ENCODE assay signal across 16 cellular contexts in genomic region chr3:16942955-16943354, GRCh38. TPM values are rescaled to one million over a fixed set of nuclear protein-coding genes. Genes with fewer than 3 reads are reported as not detected.
A peak's percentile ranks its signal among the peaks of the same experiment; 100 is the strongest.
DNase-seq lines count a peak whose midpoint lies in the region; ATAC-seq and TF ChIP-seq lines count a peak whose summit lies in the region.
"Had no signal": no experiment of that assay in that cellular context is flagged by ENCODE, and none has a peak within 500 bp of the region (broad histone marks: within the 10 kb centered on the region; RNA-seq: fewer than 3 reads in every experiment).

No MANE protein-coding gene starts in this region.

- H3K4me3 ChIP-seq in cardiac muscle cell: no peak overlapping the region
- H3K4me3 ChIP-seq in heart left ventricle: no peak overlapping the region
- H3K4me3 ChIP-seq in Loucy (ENCODE audit: low read length, poor library complexity, severe bottlenecking): no peak overlapping the region
- H3K4me3 ChIP-seq in vagina: no peak overlapping the region
- H3K4me3 ChIP-seq: GM23338 had no signal

- TF ChIP-seq POLR2A in heart left ventricle (IDR thresholded peaks at IDR 0.05): no peak
- no peak for TF ChIP-seq POLR2A in vagina (IDR thresholded peaks at IDR 0.05)

- TF ChIP-seq CTCF in cardiac muscle cell (IDR thresholded peaks at IDR 0.05; ENCODE audit: low read depth, low read length) (no peak), heart left ventricle (IDR thresholded peaks at IDR 0.05) (no peak), Loucy (conservative IDR thresholded peaks at IDR 0.05; ENCODE audit: low read length) (no peak), glutamatergic neuron (IDR thresholded peaks at IDR 0.05; ENCODE audit: partially characterized antibody, unreplicated experiment) (no peak), vagina (IDR thresholded peaks at IDR 0.05) (no peak)

- no peak overlapping the region for H2AFZ ChIP-seq in Loucy (ENCODE audit: low read length)
- H2AFZ ChIP-seq: GM23338 had no signal

- H3K27ac Mint-ChIP-seq in immature natural killer cell: peak overlapping the region in 5 of 6 donors; percentile 21 to 75 (median 25)
- H3K27ac Mint-ChIP-seq in stimulated activated effector memory CD8-positive, alpha-beta T cell treated with anti-CD3 and anti-CD28 coated beads, Interleukin-12 subunit alpha, Interleukin-12 subunit beta, amount 100 ng/mL, for 72 hours: peak overlapping the region; percentile 50
- H3K27ac Mint-ChIP-seq in glutamatergic neuron (ENCODE audit: unreplicated experiment): no peak overlapping the region
- H3K27ac Mint-ChIP-seq: GM23338 had no signal

- H3K36me3 Mint-ChIP-seq in immature natural killer cell: no peaks in the 10 kb centered on the region
- no peaks in the 10 kb centered on the region for H3K36me3 Mint-ChIP-seq in stimulated activated effector memory CD8-positive, alpha-beta T cell treated with anti-CD3 and anti-CD28 coated beads, Interleukin-12 subunit alpha, Interleukin-12 subunit beta, amount 100 ng/mL, for 72 hours
- H3K36me3 Mint-ChIP-seq in glutamatergic neuron (ENCODE audit: unreplicated experiment): no peaks in the 10 kb centered on the region

- H3K9me3 ChIP-seq in cardiac muscle cell (ENCODE audit: low read depth) (no peaks in the 10 kb centered on the region), heart left ventricle (no peaks in the 10 kb centered on the region), Loucy (ENCODE audit: insufficient read depth, low read depth, low read length) (no peaks in the 10 kb centered on the region), vagina (no peaks in the 10 kb centered on the region)

- no peak for ATAC-seq in heart left ventricle
- ATAC-seq in stimulated activated effector memory CD8-positive, alpha-beta T cell treated with anti-CD3 and anti-CD28 coated beads, Interleukin-12 subunit alpha, Interleukin-12 subunit beta, amount 100 ng/mL, for 72 hours: no peak
- ATAC-seq: GM23338, PC-3 had no signal

- 29 to 44% (median 32%) methylated on average over 1 of the region's 1 CpG for WGBS in heart left ventricle, 4 donors

- H3K9me3 Mint-ChIP-seq in immature natural killer cell (no peaks in the 10 kb centered on the region), glutamatergic neuron (ENCODE audit: unreplicated experiment) (peaks cover 2% of the 10 kb centered on the region)
- no peaks in the 10 kb centered on the region for H3K9me3 Mint-ChIP-seq in stimulated activated effector memory CD8-positive, alpha-beta T cell treated with anti-CD3 and anti-CD28 coated beads, Interleukin-12 subunit alpha, Interleukin-12 subunit beta, amount 100 ng/mL, for 72 hours
- H3K9me3 Mint-ChIP-seq: GM23338 had no signal

- H3K4me1 Mint-ChIP-seq in immature natural killer cell: peaks cover 70 to 84% of the 10 kb centered on the region in 2 donors
- H3K4me1 Mint-ChIP-seq in stimulated activated effector memory CD8-positive, alpha-beta T cell treated with anti-CD3 and anti-CD28 coated beads, Interleukin-12 subunit alpha, Interleukin-12 subunit beta, amount 100 ng/mL, for 72 hours: peaks cover 53% of the 10 kb centered on the region
- peaks cover 27% of the 10 kb centered on the region for H3K4me1 Mint-ChIP-seq in glutamatergic neuron (ENCODE audit: low read depth, unreplicated experiment)
- H3K4me1 Mint-ChIP-seq: GM23338 had no signal

- no peak overlapping the region for H3K9ac ChIP-seq in Loucy (ENCODE audit: low read depth, low read length, poor library complexity, severe bottlenecking)

- H3K27me3 Mint-ChIP-seq in immature natural killer cell (ENCODE audit: low read depth in 3 of 3) (no peaks in the 10 kb centered on the region), glutamatergic neuron (ENCODE audit: unreplicated experiment) (no peaks in the 10 kb centered on the region)

- peaks cover 3% of the 10 kb centered on the region for H4K20me1 ChIP-seq in Loucy (ENCODE audit: insufficient read depth, low read length, poor library complexity, severe bottlenecking)

- peak overlapping the region; percentile 33 for H3K4me2 ChIP-seq in Loucy (ENCODE audit: low read depth, low read length, poor library complexity, severe bottlenecking)
- H3K4me2 ChIP-seq: GM23338 had no signal

- peaks cover 19% of the 10 kb centered on the region; the same call in 1 of the 2 replicates for H3K79me2 ChIP-seq in Loucy (ENCODE audit: insufficient read depth, low read length)

- no peaks in the 10 kb centered on the region for H3K27me3 ChIP-seq in cardiac muscle cell
- H3K27me3 ChIP-seq in heart left ventricle: no peaks in the 10 kb centered on the region
- H3K27me3 ChIP-seq in Loucy (ENCODE audit: insufficient read depth, low read length, poor library complexity, severe bottlenecking): no peaks in the 10 kb centered on the region
- H3K27me3 ChIP-seq in vagina: no peaks in the 10 kb centered on the region

- H3K9me2 ChIP-seq in Loucy (replicated peaks; ENCODE audit: low read depth, low read length): no peaks in the 10 kb centered on the region

- intact Hi-C loops in heart left ventricle (cut with DNase I) (loop anchor here in 2 of 10 donors (5.0 kb wide), 2 partner anchors 36 to 61 kb away; partner anchors contain the start of gene PLCL2 (in 1 of the 2)), vagina (cut with DNase I) (no loop called here)

- H3K27ac ChIP-seq in cardiac muscle cell: peak overlapping the region; percentile 70
- peak overlapping the region in 1 of 12 donors; percentile 1 for H3K27ac ChIP-seq in heart left ventricle
- no peak overlapping the region for H3K27ac ChIP-seq in vagina
- H3K27ac ChIP-seq: HL-60 had no signal

- H3K4me1 ChIP-seq in cardiac muscle cell (ENCODE audit: low read depth) (peaks cover 56% of the 10 kb centered on the region), heart left ventricle (peaks cover 0 to 68% (median 34%) of the 10 kb centered on the region in 12 donors), Loucy (ENCODE audit: insufficient read depth, low read length, poor library complexity, severe bottlenecking) (peaks cover 52% of the 10 kb centered on the region), vagina (no peaks in the 10 kb centered on the region)

- DNase-seq in cardiac muscle cell (ENCODE audit: low read depth in 1 of 2, low spot score in 1 of 2) (no peak), heart left ventricle (no peak), immature natural killer cell (no peak), glutamatergic neuron (no peak), vagina (ENCODE audit: extremely low spot score in 2 of 2) (no peak), HUDEP-2 (lab: John Stamatoyannopoulos, UW; ENCODE audit: unreplicated experiment in 76 of 76) (no peak)
- DNase-seq in stimulated activated effector memory CD8-positive, alpha-beta T cell treated with anti-CD3 and anti-CD28 coated beads, Interleukin-12 subunit alpha, Interleukin-12 subunit beta, amount 100 ng/mL, for 72 hours (ENCODE audit: low spot score in 2 of 2): no peak
- DNase-seq: GF-D8, KBM-7, NCI-H1048, NCI-H146, NCI-H748 treated with DMSO at 0.1 percent for 48 hours, PC-3 had no signal

- H3K36me3 ChIP-seq in cardiac muscle cell: no peaks in the 10 kb centered on the region
- H3K36me3 ChIP-seq in heart left ventricle: no peaks in the 10 kb centered on the region
- no peaks in the 10 kb centered on the region for H3K36me3 ChIP-seq in Loucy (ENCODE audit: insufficient read depth, low read length)
- no peaks in the 10 kb centered on the region for H3K36me3 ChIP-seq in vagina

- H3K4me3 Mint-ChIP-seq in immature natural killer cell (peak overlapping the region in 3 of 5 donors; percentile 21 to 46 (median 45)), glutamatergic neuron (ENCODE audit: unreplicated experiment) (no peak overlapping the region)
- no peak overlapping the region for H3K4me3 Mint-ChIP-seq in stimulated activated effector memory CD8-positive, alpha-beta T cell treated with anti-CD3 and anti-CD28 coated beads, Interleukin-12 subunit alpha, Interleukin-12 subunit beta, amount 100 ng/mL, for 72 hours
- H3K4me3 Mint-ChIP-seq: GM23338 had no signal

- H3F3A ChIP-seq in Loucy (ENCODE audit: low read depth): no peaks in the 10 kb centered on the region

RNA-seq across cellular contexts. Expression of gene PLCL2, which starts 58.2 kb away (rescaled TPM):
- 34.8 and 49.1 TPM in 2 replicates for total RNA-seq in cardiac muscle cell
- 17.3 and 30.4 TPM in 2 replicates for polyA plus RNA-seq in cardiac muscle cell
- total RNA-seq in heart left ventricle: 10 to 100 TPM; 47.1 to 80.9 (median 54.7) TPM
- polyA plus RNA-seq in heart left ventricle: 10 to 100 TPM; 10.4 to 21.1 TPM
- 10 to 100 TPM; 56.8 to 85.5 (median 78.9) TPM for polyA plus RNA-seq in immature natural killer cell
- total RNA-seq in glutamatergic neuron (ENCODE audit: unreplicated experiment): 71.1 TPM
- total RNA-seq in vagina: 5.6 TPM

Comparison
In these comparisons a context has a peak if more than half of its experiments do, and no peak if none do; other contexts are left out.
1. H3K4me3 Mint-ChIP-seq: peak in immature natural killer cell (3 of 5); none in stimulated activated effector memory CD8-positive, alpha-beta T cell treated with anti-CD3 and anti-CD28 coated beads, Interleukin-12 subunit alpha, Interleukin-12 subunit beta, amount 100 ng/mL, for 72 hours (single experiment) and glutamatergic neuron (single experiment).